17 cellular contexts compared by ENCODE assay signal in genomic region chr6:132969188-132969587, GRCh38.
DNase-seq lines count a peak whose midpoint lies in the region; ATAC-seq and TF ChIP-seq lines count a peak whose summit lies in the region.
"Had no signal": no experiment of that assay in that cellular context is flagged by ENCODE, and none has a peak within 500 bp of the region (broad histone marks: within the 10 kb centered on the region; RNA-seq: fewer than 3 reads in every experiment).

No MANE protein-coding gene starts in this region.

- H3K36me3 ChIP-seq in MM.1S (replicated peaks; ENCODE audit: insufficient read depth, low read length) = no peaks in the 10 kb centered on the region
- H3K36me3 ChIP-seq: BE2C, SJCRH30 had no signal

- peaks cover 18% of the 10 kb centered on the region; the same call in 1 of the 2 replicates for H3F3A ChIP-seq in MM.1S (ENCODE audit: insufficient read depth, low read length)

- peak; percentile 16 for DNase-seq in HK-2 (ENCODE audit: unreplicated experiment)
- DNase-seq in MM.1S = peak; percentile 37
- peak; percentile 22 for DNase-seq in choroid plexus epithelial cell (ENCODE audit: low read depth)
- DNase-seq in neural crest cell (ENCODE audit: low read depth, low spot score) = no peak
- no peak for DNase-seq in A172 (ENCODE audit: low spot score)
- no peak for DNase-seq in effector CD4-positive, alpha-beta T cell
- DNase-seq: BE2C; Calu3; CD4-positive, alpha-beta T cell; NCI-H1048; NCI-H2081 treated with DMSO at 0.1 percent for 48 hours; NCI-H2227 treated with DMSO at 0.1 percent for 48 hours; NCI-H524 treated with DMSO at 0.1 percent for 48 hours; T-helper 17 cell had no signal

- H3K27ac ChIP-seq in MM.1S (ENCODE audit: low read length) = no peak overlapping the region
- H3K27ac ChIP-seq: RWPE1, SJCRH30 had no signal

- no peak overlapping the region for H3K4me3 Mint-ChIP-seq in neural crest cell
- no peak overlapping the region for H3K4me3 Mint-ChIP-seq in activated T-helper 17 cell treated with anti-CD3 and anti-CD28 coated beads, Interleukin-2, amount 50 U/mL, for 72 hours
- H3K4me3 Mint-ChIP-seq: CD4-positive, alpha-beta T cell; T-helper 17 cell had no signal

- H3K4me2 ChIP-seq in MM.1S (ENCODE audit: low read depth, low read length) = no peak overlapping the region

- H3K36me3 Mint-ChIP-seq in neural crest cell (ENCODE audit: low read depth) = no peaks in the 10 kb centered on the region
- H3K36me3 Mint-ChIP-seq in activated T-helper 17 cell treated with anti-CD3 and anti-CD28 coated beads, Interleukin-2, amount 50 U/mL, for 72 hours (ENCODE audit: low read depth) = no peaks in the 10 kb centered on the region

- no peak overlapping the region for H3K9ac ChIP-seq in MM.1S (ENCODE audit: low read length)

- ATAC-seq in activated T-helper 17 cell treated with anti-CD3 and anti-CD28 coated beads, Interleukin-2, amount 50 U/mL, for 72 hours (replicated peaks) = no peak
- ATAC-seq: T-helper 17 cell had no signal

- H3K9me2 ChIP-seq in MM.1S (replicated peaks; ENCODE audit: insufficient read depth, low read length) = no peaks in the 10 kb centered on the region

- H3K27ac Mint-ChIP-seq in neural crest cell (ENCODE audit: unreplicated experiment) = peak overlapping the region; percentile 60
- no peak overlapping the region for H3K27ac Mint-ChIP-seq in activated T-helper 17 cell treated with anti-CD3 and anti-CD28 coated beads, Interleukin-2, amount 50 U/mL, for 72 hours
- H3K27ac Mint-ChIP-seq: CD4-positive, alpha-beta T cell; T-helper 17 cell had no signal

- no peaks in the 10 kb centered on the region for H3K27me3 ChIP-seq in MM.1S (replicated peaks; ENCODE audit: insufficient read depth, low read length)
- H3K27me3 ChIP-seq: BE2C, SJCRH30 had no signal

- peaks cover 15% of the 10 kb centered on the region for H3K4me1 Mint-ChIP-seq in neural crest cell
- H3K4me1 Mint-ChIP-seq in activated T-helper 17 cell treated with anti-CD3 and anti-CD28 coated beads, Interleukin-2, amount 50 U/mL, for 72 hours = no peaks in the 10 kb centered on the region
- H3K4me1 Mint-ChIP-seq: T-helper 17 cell had no signal

- no peak overlapping the region for H2AFZ ChIP-seq in MM.1S (ENCODE audit: low read length)

- H3K4me1 ChIP-seq in MM.1S (ENCODE audit: low read length) = peaks cover 56% of the 10 kb centered on the region

- no peaks in the 10 kb centered on the region for H3K9me3 ChIP-seq in MM.1S (replicated peaks; ENCODE audit: insufficient read depth, low read length)
- H3K9me3 ChIP-seq: BE2C, SJCRH30 had no signal

- TF ChIP-seq CTCF in MM.1S (IDR thresholded peaks at IDR 0.05; ENCODE audit: low read length) (no peak), choroid plexus epithelial cell (conservative IDR thresholded peaks at IDR 0.05; ENCODE audit: low read depth, low read length) (no peak), neural crest cell (conservative IDR thresholded peaks at IDR 0.05) (no peak)

- H3K4me3 ChIP-seq in MM.1S (ENCODE audit: low read length) (no peak overlapping the region), choroid plexus epithelial cell (ENCODE audit: low read depth, low read length) (no peak overlapping the region)
- H3K4me3 ChIP-seq: SJCRH30 had no signal

- H4K20me1 ChIP-seq in MM.1S (ENCODE audit: insufficient read depth, low read length) = no peaks in the 10 kb centered on the region

- no peaks in the 10 kb centered on the region for H3K27me3 Mint-ChIP-seq in neural crest cell (ENCODE audit: low read depth)
- H3K27me3 Mint-ChIP-seq in activated T-helper 17 cell treated with anti-CD3 and anti-CD28 coated beads, Interleukin-2, amount 50 U/mL, for 72 hours = peaks cover 20% of the 10 kb centered on the region

- no peaks in the 10 kb centered on the region for H3K79me2 ChIP-seq in MM.1S (ENCODE audit: low read length)

- H3K9me3 Mint-ChIP-seq in neural crest cell = no peaks in the 10 kb centered on the region
- no peaks in the 10 kb centered on the region for H3K9me3 Mint-ChIP-seq in activated T-helper 17 cell treated with anti-CD3 and anti-CD28 coated beads, Interleukin-2, amount 50 U/mL, for 72 hours
- H3K9me3 Mint-ChIP-seq: CD4-positive, alpha-beta T cell had no signal

Comparison
In these comparisons a context has a peak if more than half of its experiments do, and no peak if none do; other contexts are left out.
1. DNase-seq: peak in HK-2 (single experiment), MM.1S (single experiment) and choroid plexus epithelial cell (single experiment); none in neural crest cell (single experiment), A172 (single experiment) and effector CD4-positive, alpha-beta T cell (single experiment).